In the genomic region with DNA sequence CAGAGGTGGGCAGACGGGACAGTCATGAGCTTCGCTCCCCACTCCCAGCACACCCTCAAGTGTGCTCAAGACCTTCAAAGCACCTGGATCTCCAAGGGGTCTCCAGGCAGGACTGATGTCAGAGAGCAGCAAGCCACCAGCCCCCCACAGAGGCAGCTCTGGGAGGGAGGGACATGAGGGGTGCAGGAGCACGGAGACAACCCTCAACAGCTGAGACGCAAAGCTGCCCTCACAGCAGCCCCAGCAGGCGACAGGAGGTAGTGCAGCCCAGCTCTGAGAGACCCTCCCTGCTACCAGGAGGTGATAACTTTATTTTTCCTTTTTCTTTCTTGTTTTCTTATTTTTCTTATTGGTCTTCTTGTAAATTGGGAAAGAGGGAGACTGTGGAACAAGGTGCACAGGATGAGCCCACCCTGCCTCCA, we compare ENCODE assay signal across 8 cellular contexts. TPM values are rescaled to one million over a fixed set of nuclear protein-coding genes. Genes with fewer than 3 reads are reported as not detected.
DNase-seq lines count a peak whose midpoint lies in the region; ATAC-seq, FAIRE-seq and TF ChIP-seq lines count a peak whose summit lies in the region.

No MANE protein-coding gene starts in this region.

- H3K4me3 ChIP-seq in adrenal gland (no peak overlapping the region), liver (ENCODE audit: low read depth in 1 of 3, low read length in 3 of 3) (no peak overlapping the region), stomach (no peak overlapping the region)

- TF ChIP-seq POLR2A in adrenal gland (IDR thresholded peaks at IDR 0.05) = no peak
- TF ChIP-seq POLR2A in stomach (IDR thresholded peaks at IDR 0.05) = no peak

- intact Hi-C loops in adrenal gland (cut with DNase I) = loop anchor here (5.0 kb wide), 1 partner anchor 51 kb away; no protein-coding TSS in a partner anchor
- intact Hi-C loops in stomach (cut with DNase I; ENCODE audit: low total_unique reads) = loop anchor here (10.0 kb wide), 1 partner anchor 54 kb away; no protein-coding TSS in a partner anchor
- intact Hi-C loops in left colon (cut with DNase I, micrococcal nuclease) = no loop called here

- H3K9me3 ChIP-seq in adrenal gland (replicated peaks in 1 of 3) (no peaks in the 10 kb centered on the region), liver (ENCODE audit: control insufficient read depth in 4 of 4, low read length in 3 of 4) (no peaks in the 10 kb centered on the region), stomach (peaks cover 0 to 4% (median 0%) of the 10 kb centered on the region in 4 donors)

- H3K4me1 ChIP-seq in adrenal gland (replicated peaks in 1 of 2) (peaks cover 0 to 4% of the 10 kb centered on the region in 2 donors), liver (ENCODE audit: control insufficient read depth in 4 of 4, insufficient read depth in 4 of 4, low read length in 3 of 4) (peaks cover 5 to 34% (median 18%) of the 10 kb centered on the region in 4 donors), stomach (peaks cover 24 to 55% (median 44%) of the 10 kb centered on the region in 4 donors)

- no peak for TF ChIP-seq EP300 in stomach (IDR thresholded peaks at IDR 0.05)

- no peak overlapping the region for H3K9ac ChIP-seq in liver (ENCODE audit: low read depth in 1 of 2, low read length in 2 of 2)

- TF ChIP-seq CTCF in AG09319 (IDR thresholded peaks at IDR 0.05; ENCODE audit: low read depth, low read length) (peak; percentile 51), adrenal gland (IDR thresholded peaks at IDR 0.05) (peak; percentile 12 to 51 (median 42)), liver (IDR thresholded peaks at IDR 0.05; ENCODE audit: low read depth, low read length, missing input control) (peak; percentile 48), stomach (IDR thresholded peaks at IDR 0.05) (peak in 3 of 7 experiments; percentile 11 to 39 (median 13))

- 88 to 98% (median 93%) methylated on average over 3 to 5 of the region's 5 CpGs for WGBS in adrenal gland, 4 donors
- WGBS in liver = 95% methylated on average over 5 of the region's 5 CpGs
- WGBS in stomach, 5 donors = 86 to 97% (median 94%) methylated on average over 5 of the region's 5 CpGs

- peak; percentile 29 for FAIRE-seq in GM18507 (lab: Jason Lieb, UNC)

- H3K27ac ChIP-seq in adrenal gland (no peak overlapping the region), liver (ENCODE audit: low read depth in 1 of 2, low read length in 2 of 2) (no peak overlapping the region), stomach (no peak overlapping the region)

- H3K27me3 ChIP-seq in adrenal gland = no peaks in the 10 kb centered on the region
- no peaks in the 10 kb centered on the region for H3K27me3 ChIP-seq in liver (ENCODE audit: control insufficient read depth in 4 of 4, insufficient read depth in 4 of 4, low read length in 3 of 4)
- no peaks in the 10 kb centered on the region for H3K27me3 ChIP-seq in stomach

- ATAC-seq in left colon (no peak), HG03039 (IDR thresholded peaks at IDR 0.05; ENCODE audit: unreplicated experiment) (no peak)

- DNase-seq in AG09319 (ENCODE audit: extremely low read depth, low read depth) (no peak), GM18507 (ENCODE audit: extremely low spot score, insufficient read length, low read depth) (no peak), adrenal gland (no peak), NCI-H1436 treated with DMSO at 0.1 percent for 48 hours (lab: John Stamatoyannopoulos, UW) (no peak), stomach (no peak), left colon (no peak)

- peaks cover 0 to 46% of the 10 kb centered on the region in 2 donors for H3K36me3 ChIP-seq in adrenal gland (replicated peaks in 1 of 2)
- H3K36me3 ChIP-seq in liver (ENCODE audit: control insufficient read depth in 4 of 4, insufficient read depth in 3 of 4, low read depth in 1 of 4, low read length in 3 of 4) = peaks cover 17 to 41% (median 21%) of the 10 kb centered on the region in 4 donors
- peaks cover 23 to 65% (median 63%) of the 10 kb centered on the region in 4 donors for H3K36me3 ChIP-seq in stomach

- no peak for TF ChIP-seq RAD21 in liver (IDR thresholded peaks at IDR 0.05)

TF ChIP-seq in liver, 16 proteins besides CTCF, POLR2A, EP300 and RAD21 (continues in another document):
- TF ChIP-seq, protein P1, sequence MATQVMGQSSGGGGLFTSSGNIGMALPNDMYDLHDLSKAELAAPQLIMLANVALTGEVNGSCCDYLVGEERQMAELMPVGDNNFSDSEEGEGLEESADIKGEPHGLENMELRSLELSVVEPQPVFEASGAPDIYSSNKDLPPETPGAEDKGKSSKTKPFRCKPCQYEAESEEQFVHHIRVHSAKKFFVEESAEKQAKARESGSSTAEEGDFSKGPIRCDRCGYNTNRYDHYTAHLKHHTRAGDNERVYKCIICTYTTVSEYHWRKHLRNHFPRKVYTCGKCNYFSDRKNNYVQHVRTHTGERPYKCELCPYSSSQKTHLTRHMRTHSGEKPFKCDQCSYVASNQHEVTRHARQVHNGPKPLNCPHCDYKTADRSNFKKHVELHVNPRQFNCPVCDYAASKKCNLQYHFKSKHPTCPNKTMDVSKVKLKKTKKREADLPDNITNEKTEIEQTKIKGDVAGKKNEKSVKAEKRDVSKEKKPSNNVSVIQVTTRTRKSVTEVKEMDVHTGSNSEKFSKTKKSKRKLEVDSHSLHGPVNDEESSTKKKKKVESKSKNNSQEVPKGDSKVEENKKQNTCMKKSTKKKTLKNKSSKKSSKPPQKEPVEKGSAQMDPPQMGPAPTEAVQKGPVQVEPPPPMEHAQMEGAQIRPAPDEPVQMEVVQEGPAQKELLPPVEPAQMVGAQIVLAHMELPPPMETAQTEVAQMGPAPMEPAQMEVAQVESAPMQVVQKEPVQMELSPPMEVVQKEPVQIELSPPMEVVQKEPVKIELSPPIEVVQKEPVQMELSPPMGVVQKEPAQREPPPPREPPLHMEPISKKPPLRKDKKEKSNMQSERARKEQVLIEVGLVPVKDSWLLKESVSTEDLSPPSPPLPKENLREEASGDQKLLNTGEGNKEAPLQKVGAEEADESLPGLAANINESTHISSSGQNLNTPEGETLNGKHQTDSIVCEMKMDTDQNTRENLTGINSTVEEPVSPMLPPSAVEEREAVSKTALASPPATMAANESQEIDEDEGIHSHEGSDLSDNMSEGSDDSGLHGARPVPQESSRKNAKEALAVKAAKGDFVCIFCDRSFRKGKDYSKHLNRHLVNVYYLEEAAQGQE (IDR thresholded peaks at IDR 0.05) = no peak
- TF ChIP-seq RXRA (IDR thresholded peaks at IDR 0.05) = no peak
- TF ChIP-seq, protein P2, sequence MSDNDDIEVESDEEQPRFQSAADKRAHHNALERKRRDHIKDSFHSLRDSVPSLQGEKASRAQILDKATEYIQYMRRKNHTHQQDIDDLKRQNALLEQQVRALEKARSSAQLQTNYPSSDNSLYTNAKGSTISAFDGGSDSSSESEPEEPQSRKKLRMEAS (IDR thresholded peaks at IDR 0.05) = no peak
- TF ChIP-seq FOXA2 (IDR thresholded peaks at IDR 0.05) = no peak
- no peak for TF ChIP-seq HNF4G (IDR thresholded peaks at IDR 0.05)
- no peak for TF ChIP-seq YY1 (IDR thresholded peaks at IDR 0.05)
- TF ChIP-seq SP1 (IDR thresholded peaks at IDR 0.05) = no peak
- TF ChIP-seq NR2F2 (IDR thresholded peaks at IDR 0.05) = no peak
- TF ChIP-seq EGR1 (IDR thresholded peaks at IDR 0.05; ENCODE audit: low read depth in 2 of 2) = no peak
- no peak for TF ChIP-seq HNF4A (conservative IDR thresholded peaks at IDR 0.05)
- TF ChIP-seq, protein P3, sequence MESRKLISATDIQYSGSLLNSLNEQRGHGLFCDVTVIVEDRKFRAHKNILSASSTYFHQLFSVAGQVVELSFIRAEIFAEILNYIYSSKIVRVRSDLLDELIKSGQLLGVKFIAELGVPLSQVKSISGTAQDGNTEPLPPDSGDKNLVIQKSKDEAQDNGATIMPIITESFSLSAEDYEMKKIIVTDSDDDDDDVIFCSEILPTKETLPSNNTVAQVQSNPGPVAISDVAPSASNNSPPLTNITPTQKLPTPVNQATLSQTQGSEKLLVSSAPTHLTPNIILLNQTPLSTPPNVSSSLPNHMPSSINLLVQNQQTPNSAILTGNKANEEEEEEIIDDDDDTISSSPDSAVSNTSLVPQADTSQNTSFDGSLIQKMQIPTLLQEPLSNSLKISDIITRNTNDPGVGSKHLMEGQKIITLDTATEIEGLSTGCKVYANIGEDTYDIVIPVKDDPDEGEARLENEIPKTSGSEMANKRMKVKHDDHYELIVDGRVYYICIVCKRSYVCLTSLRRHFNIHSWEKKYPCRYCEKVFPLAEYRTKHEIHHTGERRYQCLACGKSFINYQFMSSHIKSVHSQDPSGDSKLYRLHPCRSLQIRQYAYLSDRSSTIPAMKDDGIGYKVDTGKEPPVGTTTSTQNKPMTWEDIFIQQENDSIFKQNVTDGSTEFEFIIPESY (IDR thresholded peaks at IDR 0.05) = no peak
- TF ChIP-seq TAF1 (conservative IDR thresholded peaks at IDR 0.05) = no peak

RNA-seq across cellular contexts. Expression of a gene that starts 17.9 kb away (rescaled TPM):
- total RNA-seq in adrenal gland (100 to 1,000 TPM in 4 of 8 donors, 10 to 100 TPM in 4; 43.9 to 294 (median 140) TPM), liver (10 to 100 TPM; 67.4 to 90.4 TPM), stomach (100 to 1,000 TPM in 4 of 5 donors, 10 to 100 TPM in 1; 73.3 to 366 (median 252) TPM), left colon (10 to 100 TPM; 53.2 to 59.3 TPM)
- polyA plus RNA-seq in adrenal gland (100 to 1,000 TPM in 1 of 3 donors, 10 to 100 TPM in 1, 1 to 10 TPM in 1; 2.0 to 120 (median 86.8) TPM), liver (100 to 1,000 TPM; 109 to 115 TPM), stomach (100 to 1,000 TPM; 200 to 247 (median 213) TPM)

RNA-seq across cellular contexts. Expression of a gene that starts 24.7 kb away (rescaled TPM):
- 100 to 1,000 TPM; 155 to 300 (median 195) TPM for total RNA-seq in adrenal gland
- 100 to 1,000 TPM in 2 of 3 donors, 10 to 100 TPM in 1; 97.5 to 244 (median 230) TPM for polyA plus RNA-seq in adrenal gland
- total RNA-seq in liver = 100 to 1,000 TPM in 1 of 2 donors, 10 to 100 TPM in 1; 39.2 to 192 TPM
- 10 to 100 TPM; 30.6 to 78.2 TPM for polyA plus RNA-seq in liver
- total RNA-seq in stomach = 100 to 1,000 TPM in 4 of 5 donors, 10 to 100 TPM in 1; 85.2 to 292 (median 119) TPM
- 100 to 1,000 TPM; 100 to 123 (median 107) TPM for polyA plus RNA-seq in stomach
- 100 to 1,000 TPM; 132 to 135 TPM for total RNA-seq in left colon

RNA-seq across cellular contexts. Expression of a gene that starts 30.0 kb away (rescaled TPM):
- total RNA-seq in adrenal gland (10 to 100 TPM in 3 of 8 donors, 1 to 10 TPM in 5; 3.5 to 13.9 (median 9.4) TPM), liver (1 to 10 TPM; 5.4 to 9.4 TPM), stomach (10 to 100 TPM in 3 of 5 donors, 1 to 10 TPM in 2; 4.7 to 59.7 (median 13.2) TPM), left colon (1 to 10 TPM; 7.2 to 9.2 TPM)
- polyA plus RNA-seq in adrenal gland (1 to 10 TPM; 1.2 to 2.3 (median 1.6) TPM), liver (1 to 10 TPM; 1.5 to 4.4 TPM), stomach (1 to 10 TPM; 4.6 to 7.9 (median 5.5) TPM)

RNA-seq across cellular contexts. Expression of a gene that starts 46.8 kb away (rescaled TPM):
- total RNA-seq in adrenal gland (10 to 100 TPM in 6 of 8 donors, 1 to 10 TPM in 2; 6.9 to 39.1 (median 18.2) TPM), liver (10 to 100 TPM in 1 of 2 donors, 1 to 10 TPM in 1; 1.8 to 13.3 TPM), stomach (10 to 100 TPM in 1 of 5 donors, 1 to 10 TPM in 3, not detected in 1; 7.0 to 59.4 (median 7.6) TPM), left colon (1 to 10 TPM; 3.3 to 4.4 TPM)
- polyA plus RNA-seq in adrenal gland (10 to 100 TPM in 2 of 3 donors, 1 to 10 TPM in 1; 5.6 to 20.1 (median 16.7) TPM), liver (10 to 100 TPM; 11.0 to 18.8 TPM), stomach (10 to 100 TPM; 12.3 to 16.7 (median 14.5) TPM)

Comparison
In these comparisons a context has a peak if more than half of its experiments do, and no peak if none do; other contexts are left out.
1. intact Hi-C loops: an anchor here in adrenal gland (5.0 kb wide) and stomach (10.0 kb wide); none called in left colon.